25 cellular contexts compared by ENCODE assay signal in genomic region chr6:170255426-170256125, GRCh38. TPM values are rescaled to one million over a fixed set of nuclear protein-coding genes. Genes with fewer than 3 reads are reported as not detected.
DNase-seq lines count a peak whose midpoint lies in the region; ATAC-seq and TF ChIP-seq lines count a peak whose summit lies in the region.
"Had no signal": no experiment of that assay in that cellular context is flagged by ENCODE, and none has a peak within 500 bp of the region (broad histone marks: within the 10 kb centered on the region; RNA-seq: fewer than 3 reads in every experiment).

No MANE protein-coding gene starts in this region.

- no peak for TF ChIP-seq CTCF in choroid plexus epithelial cell (conservative IDR thresholded peaks at IDR 0.05; ENCODE audit: low read depth, low read length)
- TF ChIP-seq CTCF in left lung (IDR thresholded peaks at IDR 0.05) = no peak

- H3K36me3 ChIP-seq in left lung = no peaks in the 10 kb centered on the region

- intact Hi-C loops in left ventricle myocardium superior (cut with micrococcal nuclease) = no loop called here
- intact Hi-C loops in Right ventricle myocardium superior (cut with DNase I) = no loop called here
- intact Hi-C loops in left lung (cut with DNase I) = no loop called here

- ATAC-seq in left ventricle myocardium superior (no peak), Right ventricle myocardium superior (ENCODE audit: poor library complexity) (no peak), GM21619 (IDR thresholded peaks at IDR 0.05; ENCODE audit: unreplicated experiment) (no peak), left lung (no peak)
- ATAC-seq: GM12878 had no signal

- DNase-seq in left ventricle myocardium superior (peak; percentile 16), Right ventricle myocardium superior (no peak), choroid plexus epithelial cell (ENCODE audit: low read depth) (peak; percentile 31), renal cortical epithelial cell (ENCODE audit: low read depth) (peak; percentile 1), pons (ENCODE audit: low spot score) (no peak), left lung (no peak)
- DNase-seq: C1 segment of cervical spinal cord; CD4-positive, alpha-beta memory T cell; COR-L47; DMS 273 treated with DMSO at 0.1 percent for 48 hours; DMS79; EL; GDM1; HCEC 1CT; NCI-H1092; NCI-H1417 treated with DMSO at 0.1 percent for 48 hours; NCI-H1694 treated with DMSO at 0.1 percent for 48 hours; NCI-H2081; NCI-H2227 treated with DMSO at 0.1 percent for 48 hours; NCI-H526 treated with DMSO at 0.1 percent for 48 hours; PC-9; RPMI8226; SHP77 treated with DMSO at 0.1 percent for 48 hours had no signal

- H3K9me3 ChIP-seq in left lung = no peaks in the 10 kb centered on the region

- no peaks in the 10 kb centered on the region for H3K4me1 ChIP-seq in left lung

- H3K27ac ChIP-seq in left lung = no peak overlapping the region
- H3K27ac ChIP-seq: PC-9 had no signal

- H3K4me3 ChIP-seq in choroid plexus epithelial cell (ENCODE audit: low read depth, low read length) = no peak overlapping the region
- no peak overlapping the region for H3K4me3 ChIP-seq in left lung
- H3K4me3 ChIP-seq: GM12878, PC-9 had no signal

- H3K27me3 ChIP-seq in left lung = peaks cover 0 to 13% of the 10 kb centered on the region in 2 donors

RNA-seq across cellular contexts. Expression of gene DLL1, which starts 35.3 kb away (rescaled TPM):
- 15.3 TPM for total RNA-seq in left ventricle myocardium superior
- 18.6 TPM for total RNA-seq in Right ventricle myocardium superior
- total RNA-seq in renal cortical epithelial cell = 0.15 and 2.1 TPM in 2 replicates
- total RNA-seq in left lung = 10 to 100 TPM in 1 of 2 donors, 1 to 10 TPM in 1; 6.3 to 12.8 TPM
- total RNA-seq: PC-9 had no signal

RNA-seq across cellular contexts. Expression of gene FAM120B, which starts 51.0 kb away (rescaled TPM):
- total RNA-seq in left ventricle myocardium superior (20.5 TPM), Right ventricle myocardium superior (16.5 TPM), renal cortical epithelial cell (12.0 and 34.6 TPM in 2 replicates), left lung (10 to 100 TPM; 26.6 to 27.8 TPM)

Comparison
In these comparisons a context has a peak if more than half of its experiments do, and no peak if none do; other contexts are left out.
1. DNase-seq: peak in left ventricle myocardium superior (single experiment), choroid plexus epithelial cell (single experiment) and renal cortical epithelial cell (single experiment); none in Right ventricle myocardium superior (single experiment), pons (single experiment) and left lung (0 of 2).